In the genomic region with DNA sequence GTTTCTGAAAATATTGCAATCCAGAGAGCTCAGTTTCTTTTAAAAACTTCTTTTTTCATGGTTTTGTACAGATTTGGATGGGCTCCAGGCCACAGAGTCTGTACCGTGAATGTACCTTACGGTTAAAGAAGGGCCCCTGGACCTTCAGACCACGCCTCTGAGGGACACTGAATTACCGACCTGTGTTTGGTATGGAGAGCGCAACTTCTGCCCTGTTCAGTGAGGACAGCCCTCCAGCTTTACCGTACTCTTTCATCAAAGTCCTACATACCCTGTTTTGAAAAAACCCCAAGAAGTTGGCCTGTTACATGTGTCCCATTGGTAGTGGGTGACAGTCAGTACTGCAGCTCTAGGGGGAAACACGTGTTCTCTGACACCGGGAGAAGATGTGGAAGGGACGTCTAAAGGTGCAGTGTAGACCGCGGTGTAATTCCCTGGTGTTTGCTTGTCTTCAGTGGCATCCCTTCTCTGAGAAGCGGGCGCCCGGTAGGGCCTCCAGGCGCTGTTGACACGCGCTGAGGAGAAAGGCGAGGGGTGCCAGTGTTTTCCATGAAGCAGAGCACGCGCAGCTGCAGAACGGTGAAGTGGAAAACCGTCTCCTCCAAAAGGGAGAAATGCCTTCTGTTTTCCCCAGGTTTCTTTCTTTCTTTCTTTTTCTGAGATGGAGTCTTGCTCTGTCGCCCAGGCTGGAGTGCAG, we compare ENCODE assay signal across 9 cellular contexts. TPM values are rescaled to one million over a fixed set of nuclear protein-coding genes. Genes with fewer than 3 reads are reported as not detected.
DNase-seq lines count a peak whose midpoint lies in the region; ATAC-seq and TF ChIP-seq lines count a peak whose summit lies in the region.
"Had no signal": no experiment of that assay in that cellular context is flagged by ENCODE, and none has a peak within 500 bp of the region (broad histone marks: within the 10 kb centered on the region; RNA-seq: fewer than 3 reads in every experiment).

No MANE protein-coding gene starts in this region.

- peaks cover 66% of the 10 kb centered on the region for H3K4me1 Mint-ChIP-seq in activated T-helper 17 cell treated with anti-CD3 and anti-CD28 coated beads, Interleukin-2, amount 50 U/mL, for 72 hours

- 77 to 87% (median 82%) methylated on average over 23 of the region's 23 CpGs for WGBS in heart left ventricle, 4 donors
- WGBS in urinary bladder: 81% methylated on average over 23 of the region's 23 CpGs

- intact Hi-C loops in heart left ventricle (cut with DNase I): loop anchor here in 4 of 10 donors (5.0 kb wide), 2 partner anchors 33 to 38 kb away; no protein-coding TSS in a partner anchor
- intact Hi-C loops in cardiac septum (cut with DNase I): no loop called here
- intact Hi-C loops in left lung (cut with DNase I): no loop called here

- ATAC-seq in heart left ventricle (no peak), left lung (no peak), omental fat pad (ENCODE audit: low FRiP score) (no peak), HG03025 (IDR thresholded peaks at IDR 0.05; ENCODE audit: low FRiP score, unreplicated experiment) (no peak)
- ATAC-seq in activated T-helper 17 cell treated with anti-CD3 and anti-CD28 coated beads, Interleukin-2, amount 50 U/mL, for 72 hours (replicated peaks): peak; percentile 1

- DNase-seq in heart left ventricle (no peak), cardiac septum (ENCODE audit: low spot score) (no peak), left lung (peak in 1 of 2 donors; percentile 72), occipital lobe (lab: John Stamatoyannopoulos, UW) (no peak), omental fat pad (ENCODE audit: low spot score) (no peak)

- H3K27ac ChIP-seq in heart left ventricle (peak overlapping the region; percentile 22 to 98 (median 71)), left lung (peak overlapping the region; percentile 91 to 99), urinary bladder (ENCODE audit: low read depth) (peak overlapping the region; percentile 81)

- no peak for TF ChIP-seq CTCF in heart left ventricle (IDR thresholded peaks at IDR 0.05)
- no peak for TF ChIP-seq CTCF in left lung (IDR thresholded peaks at IDR 0.05)
- TF ChIP-seq CTCF in omental fat pad (IDR thresholded peaks at IDR 0.05): no peak

- H3K27me3 ChIP-seq in heart left ventricle: no peaks in the 10 kb centered on the region
- H3K27me3 ChIP-seq in left lung: no peaks in the 10 kb centered on the region

- H3K9me3 Mint-ChIP-seq in activated T-helper 17 cell treated with anti-CD3 and anti-CD28 coated beads, Interleukin-2, amount 50 U/mL, for 72 hours: no peaks in the 10 kb centered on the region
- H3K9me3 Mint-ChIP-seq: nephron had no signal

- no peaks in the 10 kb centered on the region for H3K9me3 ChIP-seq in heart left ventricle
- H3K9me3 ChIP-seq in left lung: no peaks in the 10 kb centered on the region

- no peak for TF ChIP-seq POLR2A in heart left ventricle (IDR thresholded peaks at IDR 0.05)

- no peaks in the 10 kb centered on the region for H3K27me3 Mint-ChIP-seq in activated T-helper 17 cell treated with anti-CD3 and anti-CD28 coated beads, Interleukin-2, amount 50 U/mL, for 72 hours

- H3K4me3 ChIP-seq in heart left ventricle (peak overlapping the region in 1 of 12 donors; percentile 7), left lung (peak overlapping the region in 1 of 2 donors; percentile 16), urinary bladder (ENCODE audit: low read depth, low read length) (no peak overlapping the region)

- H3K36me3 ChIP-seq in heart left ventricle (peaks cover 0 to 15% (median 0%) of the 10 kb centered on the region in 9 donors), left lung (peaks cover 0 to 10% of the 10 kb centered on the region in 2 donors), urinary bladder (ENCODE audit: insufficient read depth) (no peaks in the 10 kb centered on the region)

- peaks cover 92% of the 10 kb centered on the region for H3K36me3 Mint-ChIP-seq in activated T-helper 17 cell treated with anti-CD3 and anti-CD28 coated beads, Interleukin-2, amount 50 U/mL, for 72 hours (ENCODE audit: low read depth)

- H3K27ac Mint-ChIP-seq in activated T-helper 17 cell treated with anti-CD3 and anti-CD28 coated beads, Interleukin-2, amount 50 U/mL, for 72 hours: peak overlapping the region; percentile 99

- peaks cover 17 to 100% (median 86%) of the 10 kb centered on the region in 12 donors for H3K4me1 ChIP-seq in heart left ventricle
- H3K4me1 ChIP-seq in left lung: peaks cover 74 to 100% of the 10 kb centered on the region in 2 donors
- peaks cover 2% of the 10 kb centered on the region for H3K4me1 ChIP-seq in urinary bladder (ENCODE audit: insufficient read depth)

- H3K4me3 Mint-ChIP-seq in activated T-helper 17 cell treated with anti-CD3 and anti-CD28 coated beads, Interleukin-2, amount 50 U/mL, for 72 hours: peak overlapping the region; percentile 86
- H3K4me3 Mint-ChIP-seq: nephron had no signal

RNA-seq across cellular contexts. Expression of a gene that starts 6.2 kb away (rescaled TPM):
- 10 to 100 TPM; 14.2 to 32.8 (median 17.3) TPM for total RNA-seq in heart left ventricle
- 10 to 100 TPM; 11.9 to 24.6 TPM for polyA plus RNA-seq in heart left ventricle
- total RNA-seq in cardiac septum: 22.1 TPM
- 100 to 1,000 TPM in 1 of 2 donors, 10 to 100 TPM in 1; 76.1 to 101 TPM for total RNA-seq in activated T-helper 17 cell treated with anti-CD3 and anti-CD28 coated beads, Interleukin-2, amount 50 U/mL, for 72 hours
- 10 to 100 TPM; 63.4 to 83.6 TPM for total RNA-seq in left lung
- 33.7 TPM for total RNA-seq in urinary bladder
- 44.0 TPM for polyA plus RNA-seq in urinary bladder
- 39.0 TPM for total RNA-seq in occipital lobe
- total RNA-seq in omental fat pad: 10 to 100 TPM; 25.8 to 97.2 (median 70.2) TPM

RNA-seq across cellular contexts. Expression of a gene that starts 24.8 kb away (rescaled TPM):
- total RNA-seq in heart left ventricle (100 to 1,000 TPM in 1 of 9 donors, 10 to 100 TPM in 5, 1 to 10 TPM in 3; 4.6 to 134 (median 18.4) TPM), cardiac septum (49.9 TPM), left lung (100 to 1,000 TPM in 1 of 2 donors, 10 to 100 TPM in 1; 60.7 to 110 TPM), urinary bladder (16.5 TPM), occipital lobe (8.3 TPM), omental fat pad (1,000 to 10,000 TPM in 1 of 4 donors, 100 to 1,000 TPM in 3; 186 to 1,117 (median 634) TPM)
- polyA plus RNA-seq in heart left ventricle (10 to 100 TPM; 15.2 to 15.9 TPM), urinary bladder (152 TPM)
- total RNA-seq in activated T-helper 17 cell treated with anti-CD3 and anti-CD28 coated beads, Interleukin-2, amount 50 U/mL, for 72 hours: 100 to 1,000 TPM; 129 to 175 TPM
